In genomic region chr5:149485655-149486615, GRCh38 we compare ENCODE assay signal across 8 cellular contexts.
DNase-seq lines count a peak whose midpoint lies in the region; ATAC-seq, FAIRE-seq and TF ChIP-seq lines count a peak whose summit lies in the region.

No MANE protein-coding gene starts in this region.

- no peaks in the 10 kb centered on the region for H3K27me3 Mint-ChIP-seq in MCF 10A (ENCODE audit: insufficient read depth, unreplicated experiment)

- no peaks in the 10 kb centered on the region for H3K9me3 Mint-ChIP-seq in MCF 10A (ENCODE audit: unreplicated experiment)

- peak overlapping the region; percentile 98 for H3K27ac Mint-ChIP-seq in MCF 10A (ENCODE audit: low read depth, unreplicated experiment)

- H3K4me1 ChIP-seq in right lobe of liver (peaks cover 0 to 5% (median 0%) of the 10 kb centered on the region in 4 donors), vagina (peaks cover 70% of the 10 kb centered on the region)

- peaks cover 57% of the 10 kb centered on the region for H3K4me1 Mint-ChIP-seq in MCF 10A (ENCODE audit: insufficient read depth, unreplicated experiment)

- no peak overlapping the region for H3K4me3 Mint-ChIP-seq in MCF 10A (ENCODE audit: unreplicated experiment)

- POLR2A ChIA-PET in BJ (lab: Charles Lee) = interaction anchor here (0.6 to 1.6 kb wide), 3 partner anchors 40 to 74 kb away, joined by 3 to 9 read pairs (median 4); no protein-coding TSS in a partner anchor
- POLR2A ChIA-PET in MCF 10A (lab: Yijun Ruan, JAX) = interaction anchor here (0.5 to 26.2 kb wide), 30 partner anchors 11 to 217 kb away, joined by 3 to 1058 read pairs (median 6); partner anchors contain the start of genes CSNK1A1 and GRPEL2

- no peak for FAIRE-seq in GM12892 (lab: Jason Lieb, UNC)

- intact Hi-C loops in MCF 10A (cut with micrococcal nuclease) (loop anchor here (2.0 to 5.0 kb wide), 3 partner anchors 65 to 131 kb away; partner anchors contain the start of gene CSNK1A1), right lobe of liver (cut with DNase I) (no loop called here), vagina (cut with DNase I) (no loop called here)

- H3K9me3 ChIP-seq in right lobe of liver (no peaks in the 10 kb centered on the region), vagina (no peaks in the 10 kb centered on the region)

- WGBS in right lobe of liver (ENCODE audit: insufficient coverage, low coverage, low lambda C conversion rate, missing lambda C conversion rate) = 10% methylated on average over 2 of the region's 2 CpGs

- TF ChIP-seq CTCF in BJ (IDR thresholded peaks at IDR 0.05; ENCODE audit: insufficient read depth, low read depth, low read length) = no peak
- TF ChIP-seq CTCF in MCF 10A (IDR thresholded peaks at IDR 0.05; ENCODE audit: unreplicated experiment) = no peak
- TF ChIP-seq CTCF in right lobe of liver (IDR thresholded peaks at IDR 0.05) = no peak
- no peak for TF ChIP-seq CTCF in vagina (IDR thresholded peaks at IDR 0.05)

- BruUV-seq in MCF 10A (replicated peaks; lab: Mats Ljungman, UMichigan) = TSS peak; percentile 1

- peak; percentile 5 for TF ChIP-seq POLR2A in right lobe of liver (IDR thresholded peaks at IDR 0.05)
- TF ChIP-seq POLR2A in vagina (IDR thresholded peaks at IDR 0.05) = no peak
- TF ChIP-seq POLR2A in GM12892 (IDR thresholded peaks at IDR 0.05; ENCODE audit: low read depth, low read length) = no peak

- no peak overlapping the region for H3K4me3 ChIP-seq in BJ (ENCODE audit: low read depth, low read length)
- H3K4me3 ChIP-seq in right lobe of liver = no peak overlapping the region
- no peak overlapping the region for H3K4me3 ChIP-seq in vagina

- H3K36me3 ChIP-seq in BJ (ENCODE audit: control insufficient read depth, insufficient read depth, low read length) = no peaks in the 10 kb centered on the region
- no peaks in the 10 kb centered on the region for H3K36me3 ChIP-seq in right lobe of liver
- no peaks in the 10 kb centered on the region for H3K36me3 ChIP-seq in vagina

- peaks cover 59% of the 10 kb centered on the region for H3K36me3 Mint-ChIP-seq in MCF 10A (ENCODE audit: insufficient read depth, unreplicated experiment)

- ATAC-seq in right lobe of liver (peak; percentile 70 to 82 (median 78)), GM21723 (IDR thresholded peaks at IDR 0.05; ENCODE audit: unreplicated experiment) (no peak)

- DNase-seq in BJ (ENCODE audit: low read depth) (peak; percentile 100), M059J (ENCODE audit: low read depth) (peak; percentile 100), MCF 10A (ENCODE audit: unreplicated experiment) (peak; percentile 97), right lobe of liver (peak in 1 of 3 donors; percentile 58), vagina (ENCODE audit: extremely low spot score in 2 of 2) (peak in 1 of 2 donors; percentile 93), GM12892 (ENCODE audit: insufficient read length) (no peak), D341Med (ENCODE audit: low spot score) (no peak)

- peak overlapping the region; percentile 1 to 46 (median 30) for H3K27ac ChIP-seq in right lobe of liver
- peak overlapping the region; percentile 60 for H3K27ac ChIP-seq in vagina

- CTCF ChIA-PET in BJ (lab: Yijun Ruan, JAX) (interaction anchor here (0.9 to 2.7 kb wide), 9 partner anchors 10 to 99 kb away, joined by 3 to 12 read pairs (median 7); partner anchors contain the start of gene CSNK1A1), MCF 10A (lab: Yijun Ruan, JAX) (interaction anchor here (0.6 to 8.4 kb wide), 14 partner anchors 11 to 169 kb away, joined by 3 to 103 read pairs (median 4); no protein-coding TSS in a partner anchor)

- H3K27me3 ChIP-seq in BJ (ENCODE audit: control insufficient read depth, insufficient read depth, low read length) (no peaks in the 10 kb centered on the region), right lobe of liver (no peaks in the 10 kb centered on the region), vagina (no peaks in the 10 kb centered on the region)

Comparison
In these comparisons a context has a peak if more than half of its experiments do, and no peak if none do; other contexts are left out.
1. DNase-seq: peak in BJ (single experiment), M059J (single experiment) and MCF 10A (single experiment); none in GM12892 (single experiment) and D341Med (single experiment).